In the genomic region with DNA sequence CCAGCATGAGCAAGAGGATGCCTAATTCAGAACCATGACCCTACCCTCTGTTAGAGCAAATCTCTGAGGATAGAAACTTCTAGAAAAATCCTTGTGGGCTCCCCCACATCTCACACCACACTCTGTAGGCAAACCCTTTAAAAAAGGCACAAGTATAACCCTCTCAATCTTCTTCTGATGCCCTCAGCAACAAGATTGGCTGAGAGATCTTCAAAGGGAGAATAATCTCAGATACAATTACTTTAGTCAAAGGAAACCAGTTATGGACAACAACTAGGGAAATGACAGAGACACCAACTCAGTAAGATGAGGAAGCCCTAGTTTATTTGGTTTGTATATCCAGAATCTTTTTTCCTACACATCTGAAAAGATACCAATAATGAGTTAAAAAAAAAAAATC, we compare ENCODE assay signal across 1 cellular context.
TF ChIP-seq lines count a peak whose summit lies in the region.

No MANE protein-coding gene starts in this region.

TF ChIP-seq in endothelial cell of umbilical vein, 7 proteins besides CTCF, POLR2A, EP300 and RAD21:
- TF ChIP-seq JUN (IDR thresholded peaks at IDR 0.05; ENCODE audit: borderline replicate concordance, insufficient read depth, insufficient read length, low read depth) (no peak), POLR2AphosphoS5 (IDR thresholded peaks at IDR 0.05; ENCODE audit: insufficient read depth, low read depth, low read length) (no peak), FOS (IDR thresholded peaks at IDR 0.05; ENCODE audit: borderline replicate concordance, insufficient read depth, low read length) (no peak), MYC (IDR thresholded peaks at IDR 0.05; ENCODE audit: low read depth, low read length) (no peak), EZH2 (IDR thresholded peaks at IDR 0.05; ENCODE audit: borderline replicate concordance, low read depth, low read length, severe bottlenecking) (no peak)
- TF ChIP-seq, protein P1, sequence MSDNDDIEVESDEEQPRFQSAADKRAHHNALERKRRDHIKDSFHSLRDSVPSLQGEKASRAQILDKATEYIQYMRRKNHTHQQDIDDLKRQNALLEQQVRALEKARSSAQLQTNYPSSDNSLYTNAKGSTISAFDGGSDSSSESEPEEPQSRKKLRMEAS (IDR thresholded peaks at IDR 0.05; ENCODE audit: insufficient read depth, insufficient read length), result no peak
